In genomic region chr11:2586091-2586792, GRCh38 we compare ENCODE assay signal across 16 cellular contexts.
DNase-seq lines count a peak whose midpoint lies in the region; ATAC-seq and TF ChIP-seq lines count a peak whose summit lies in the region.
"Had no signal": no experiment of that assay in that cellular context is flagged by ENCODE, and none has a peak within 500 bp of the region (broad histone marks: within the 10 kb centered on the region; RNA-seq: fewer than 3 reads in every experiment).

No MANE protein-coding gene starts in this region.

- H3K27ac ChIP-seq in A673 (ENCODE audit: low read depth, low read length, poor library complexity, severe bottlenecking) (no peak overlapping the region), osteoblast (ENCODE audit: low read depth, low read length) (no peak overlapping the region), GM23338 (ENCODE audit: low read depth) (no peak overlapping the region)

- intact Hi-C loops in A673 (cut with micrococcal nuclease; ENCODE audit: unreplicated experiment), result no loop called here

- H3K4me1 ChIP-seq in A673 (ENCODE audit: insufficient read depth, low read length, poor library complexity, severe bottlenecking) (no peaks in the 10 kb centered on the region), osteoblast (ENCODE audit: insufficient read depth, low read length) (no peaks in the 10 kb centered on the region), GM23338 (ENCODE audit: insufficient read depth) (no peaks in the 10 kb centered on the region)

- H3K4me1 Mint-ChIP-seq in GM23338, result no peaks in the 10 kb centered on the region
- H3K4me1 Mint-ChIP-seq: CD14-positive monocyte, T-cell had no signal

- TF ChIP-seq CTCF in A673 (conservative IDR thresholded peaks at IDR 0.05; ENCODE audit: low read depth, low read length) (no peak), fibroblast of villous mesenchyme (IDR thresholded peaks at IDR 0.05; ENCODE audit: insufficient read depth, low read depth, low read length) (no peak), osteoblast (IDR thresholded peaks at IDR 0.05; ENCODE audit: extremely low read depth, low read depth, low read length) (no peak), GM23338 (conservative IDR thresholded peaks at IDR 0.05; ENCODE audit: low read depth in 2 of 2) (no peak)

- no peak overlapping the region for H3K4me3 Mint-ChIP-seq in GM23338
- H3K4me3 Mint-ChIP-seq: activated naive CD8-positive, alpha-beta T cell; CD14-positive monocyte; T-cell had no signal

- H3K79me2 ChIP-seq in osteoblast (ENCODE audit: insufficient read depth, low read length) (no peaks in the 10 kb centered on the region), GM23338 (replicated peaks; ENCODE audit: insufficient read depth) (no peaks in the 10 kb centered on the region)

- no peaks in the 10 kb centered on the region for H3K27me3 ChIP-seq in A673 (replicated peaks; ENCODE audit: insufficient read depth, low read depth, low read length, poor library complexity)
- H3K27me3 ChIP-seq in osteoblast (ENCODE audit: insufficient read depth, low read length), result no peaks in the 10 kb centered on the region
- peaks cover 72% of the 10 kb centered on the region for H3K27me3 ChIP-seq in GM23338 (ENCODE audit: insufficient read depth)

- H3K9me3 Mint-ChIP-seq in GM23338, result no peaks in the 10 kb centered on the region
- H3K9me3 Mint-ChIP-seq: T-cell had no signal

- H3K27me3 Mint-ChIP-seq in GM23338 (ENCODE audit: insufficient read depth, low read depth, poor library complexity), result peaks cover 67% of the 10 kb centered on the region
- H3K27me3 Mint-ChIP-seq: activated naive CD8-positive, alpha-beta T cell; T-cell had no signal

- DNase-seq in A673 (ENCODE audit: low spot score) (peak; percentile 18), GM03348 (ENCODE audit: low spot score) (peak; percentile 5), fibroblast of villous mesenchyme (ENCODE audit: low read depth) (peak; percentile 5), osteoblast (ENCODE audit: insufficient read length, low spot score, missing footprints) (peak; percentile 30), GM23338 (ENCODE audit: low spot score) (no peak), superior temporal gyrus (ENCODE audit: extremely low spot score) (no peak), HUDEP-2 (lab: John Stamatoyannopoulos, UW; ENCODE audit: unreplicated experiment in 76 of 76) (no peak)
- DNase-seq: HCEC 1CT, hypothalamus, NCI-H1092 treated with DMSO at 0.1 percent for 48 hours, NCI-H226, PC-3 had no signal

- no TSS peak for BruUV-seq in A673 (replicated peaks; lab: Mats Ljungman, UMichigan)

- no peak overlapping the region for H3K27ac Mint-ChIP-seq in GM23338
- H3K27ac Mint-ChIP-seq: activated naive CD8-positive, alpha-beta T cell; CD14-positive monocyte; T-cell had no signal

- H4K20me1 ChIP-seq in osteoblast (ENCODE audit: insufficient read depth, low read length), result no peaks in the 10 kb centered on the region
- no peaks in the 10 kb centered on the region for H4K20me1 ChIP-seq in GM23338 (replicated peaks; ENCODE audit: insufficient read depth)

- POLR2A ChIA-PET in A673 (lab: Charles Lee; ENCODE audit: low non-redundant PET), result no interaction called here

- H3K9me2 ChIP-seq in GM23338 (ENCODE audit: insufficient read depth), result no peaks in the 10 kb centered on the region

- ATAC-seq in HG02840 (IDR thresholded peaks at IDR 0.05; ENCODE audit: low FRiP score, unreplicated experiment) (no peak), GM23338 (no peak)
- ATAC-seq: PC-3, T-cell had no signal

- H3K36me3 ChIP-seq in A673 (ENCODE audit: insufficient read depth, low read length, poor library complexity, severe bottlenecking) (no peaks in the 10 kb centered on the region), osteoblast (ENCODE audit: insufficient read depth, low read length) (no peaks in the 10 kb centered on the region), GM23338 (ENCODE audit: insufficient read depth) (no peaks in the 10 kb centered on the region)

- CTCF ChIA-PET in A673 (lab: Charles Lee), result no interaction called here

- no peak overlapping the region for H2AFZ ChIP-seq in osteoblast (ENCODE audit: low read length)
- H2AFZ ChIP-seq in GM23338, result no peak overlapping the region

- H3K4me3 ChIP-seq in A673 (ENCODE audit: low read depth, low read length, poor library complexity, severe bottlenecking) (no peak overlapping the region), fibroblast of villous mesenchyme (ENCODE audit: low read depth, low read length) (no peak overlapping the region), osteoblast (ENCODE audit: insufficient read depth, low read length) (no peak overlapping the region), GM23338 (no peak overlapping the region)

- no peaks in the 10 kb centered on the region for H3K36me3 Mint-ChIP-seq in GM23338 (ENCODE audit: low read depth)
- H3K36me3 Mint-ChIP-seq: activated naive CD8-positive, alpha-beta T cell had no signal

- H3K4me2 ChIP-seq in osteoblast (ENCODE audit: insufficient read depth, low read length), result no peak overlapping the region
- H3K4me2 ChIP-seq in GM23338, result no peak overlapping the region

- H3K9me3 ChIP-seq in A673 (ENCODE audit: low read depth, low read length, poor library complexity, severe bottlenecking), result no peaks in the 10 kb centered on the region
- H3K9me3 ChIP-seq in osteoblast (ENCODE audit: low read depth, low read length), result no peaks in the 10 kb centered on the region

- no peaks in the 10 kb centered on the region for H3F3A ChIP-seq in GM23338 (replicated peaks; ENCODE audit: low read depth)

TF ChIP-seq in GM23338, 12 proteins besides CTCF, POLR2A, EP300 and RAD21 (continues in another document):
- no peak for TF ChIP-seq NANOG (IDR thresholded peaks at IDR 0.05; ENCODE audit: borderline replicate concordance)
- TF ChIP-seq CREB1 (CRISPR knock-in tag; IDR thresholded peaks at IDR 0.05; ENCODE audit: low read depth), result no peak
- TF ChIP-seq STAT1 (IDR thresholded peaks at IDR 0.05; ENCODE audit: unreplicated experiment), result no peak
- TF ChIP-seq EZH2 (IDR thresholded peaks at IDR 0.05; ENCODE audit: low read depth, unreplicated experiment), result no peak
- TF ChIP-seq ZNF114 (CRISPR knock-in tag; IDR thresholded peaks at IDR 0.05), result no peak
- TF ChIP-seq REST (IDR thresholded peaks at IDR 0.05; ENCODE audit: unreplicated experiment), result no peak
- TF ChIP-seq ETS1 (IDR thresholded peaks at IDR 0.05), result no peak
- no peak for TF ChIP-seq EZH2phosphoT487 (IDR thresholded peaks at IDR 0.05; ENCODE audit: unreplicated experiment)

Comparison
In these comparisons a context has a peak if more than half of its experiments do, and no peak if none do; other contexts are left out.
1. DNase-seq: peak in A673 (single experiment), GM03348 (single experiment), fibroblast of villous mesenchyme (single experiment) and osteoblast (single experiment); none in GM23338 (single experiment), superior temporal gyrus (single experiment) and HUDEP-2 (0 of 76).